In genomic region chr2:181411105-181411849, GRCh38 we compare ENCODE assay signal across 8 cellular contexts. TPM values are rescaled to one million over a fixed set of nuclear protein-coding genes. Genes with fewer than 3 reads are reported as not detected.
DNase-seq lines count a peak whose midpoint lies in the region; ATAC-seq and TF ChIP-seq lines count a peak whose summit lies in the region.

No MANE protein-coding gene starts in this region.

- no peaks in the 10 kb centered on the region for H3K36me3 ChIP-seq in hepatocyte (replicated peaks; ENCODE audit: insufficient read depth, low read depth)
- H3K36me3 ChIP-seq in stomach, result no peaks in the 10 kb centered on the region

- peaks cover 7% of the 10 kb centered on the region for H3K4me1 Mint-ChIP-seq in HFFc6 (ENCODE audit: low read depth)

- no peak overlapping the region for H3K27ac Mint-ChIP-seq in HFFc6

- H4K20me1 ChIP-seq in hepatocyte (ENCODE audit: insufficient read depth, poor library complexity, severe bottlenecking), result no peaks in the 10 kb centered on the region

- H2AFZ ChIP-seq in hepatocyte, result no peak overlapping the region

- 40% methylated on average over 5 of the region's 5 CpGs for WGBS in hepatocyte (ENCODE audit: low lambda C conversion rate, missing lambda C conversion rate)
- 24 to 49% (median 41%) methylated on average over 3 to 5 of the region's 5 CpGs; no CpG with 5 or more reads in 1 of the 5 donors for WGBS in stomach, 5 donors

- H3K4me3 Mint-ChIP-seq in HFFc6, result no peak overlapping the region

- DNase-seq in NCI-H2081 treated with DMSO at 0.1 percent for 48 hours (lab: John Stamatoyannopoulos, UW) (peak; percentile 31), hepatocyte (ENCODE audit: low spot score) (peak; percentile 23), HFFc6 (no peak), stomach (no peak)
- no peak for DNase-seq in activated effector memory CD4-positive, alpha-beta T cell treated with anti-CD3 and anti-CD28 coated beads, Interleukin-2, amount 50 U/mL, for 16 hours
- DNase-seq in stimulated activated CD4-positive, alpha-beta T cell treated with anti-CD3 and anti-CD28 coated beads, Interleukin-15, amount 100 ng/mL, for 24 hours, result no peak

- TF ChIP-seq POLR2A in stomach (IDR thresholded peaks at IDR 0.05), result no peak

- H3K27me3 ChIP-seq in hepatocyte (no peaks in the 10 kb centered on the region), stomach (no peaks in the 10 kb centered on the region)

- no peaks in the 10 kb centered on the region for H3K9me2 ChIP-seq in hepatocyte (replicated peaks; ENCODE audit: insufficient read depth)

- peaks cover 18% of the 10 kb centered on the region for H3K9me3 Mint-ChIP-seq in HFFc6

- peaks cover 6% of the 10 kb centered on the region for H3K27me3 Mint-ChIP-seq in HFFc6 (ENCODE audit: insufficient read depth)

- H3K4me3 ChIP-seq in hepatocyte (no peak overlapping the region), stomach (no peak overlapping the region)

- TF ChIP-seq EP300 in stomach (IDR thresholded peaks at IDR 0.05), result no peak

- H3K4me1 ChIP-seq in hepatocyte (ENCODE audit: insufficient read depth) (no peaks in the 10 kb centered on the region), stomach (no peaks in the 10 kb centered on the region)

- intact Hi-C loops in stomach (cut with DNase I; ENCODE audit: low total_unique reads), result no loop called here

- no peak overlapping the region for H3K4me2 ChIP-seq in hepatocyte

- H3K36me3 Mint-ChIP-seq in HFFc6 (ENCODE audit: low read depth), result no peaks in the 10 kb centered on the region; the same call in 1 of the 2 replicates

- H3K9me3 ChIP-seq in hepatocyte (ENCODE audit: low read depth), result no peaks in the 10 kb centered on the region
- peaks cover 0 to 13% (median 3%) of the 10 kb centered on the region in 4 donors for H3K9me3 ChIP-seq in stomach

- H3K27ac ChIP-seq in hepatocyte (no peak overlapping the region), stomach (no peak overlapping the region)

- TF ChIP-seq CTCF in hepatocyte (IDR thresholded peaks at IDR 0.05; ENCODE audit: poor library complexity) (no peak), HFFc6 (IDR thresholded peaks at IDR 0.05) (no peak), stomach (IDR thresholded peaks at IDR 0.05) (no peak)

- peak; percentile 96 for ATAC-seq in GM19043 (IDR thresholded peaks at IDR 0.05; ENCODE audit: low read depth, unreplicated experiment)
- ATAC-seq in HG02981 (IDR thresholded peaks at IDR 0.05; ENCODE audit: unreplicated experiment), result peak; percentile 99

- no peaks in the 10 kb centered on the region for H3K79me2 ChIP-seq in hepatocyte

RNA-seq across cellular contexts. Expression of gene ITGA4, which starts 45.9 kb away (rescaled TPM):
- total RNA-seq in hepatocyte (4.1 and 6.3 TPM in 2 replicates), stomach (10 to 100 TPM in 3 of 5 donors, 1 to 10 TPM in 2; 7.6 to 48.4 (median 39.8) TPM)
- polyA plus RNA-seq in hepatocyte (1.8 and 1.9 TPM in 2 replicates), stomach (1 to 10 TPM in 2 of 3 donors, under 1 TPM in 1; 0.45 to 1.7 (median 1.2) TPM)
- 10 to 100 TPM; 21.0 to 33.5 (median 30.4) TPM for total RNA-seq in HFFc6 (2021; fragmentation: NEBNext Ultra II Directional; extraction: Animal tissue kit (Norgen Biotek cat#: 25700))

Comparison
In these comparisons a context has a peak if more than half of its experiments do, and no peak if none do; other contexts are left out.
1. DNase-seq: peak in NCI-H2081 treated with DMSO at 0.1 percent for 48 hours (single experiment) and hepatocyte (single experiment); none in HFFc6 (single experiment), activated effector memory CD4-positive, alpha-beta T cell treated with anti-CD3 and anti-CD28 coated beads, Interleukin-2, amount 50 U/mL, for 16 hours (single experiment), stimulated activated CD4-positive, alpha-beta T cell treated with anti-CD3 and anti-CD28 coated beads, Interleukin-15, amount 100 ng/mL, for 24 hours (single experiment) and stomach (single experiment).